Comparison of ENCODE assay signal across 10 cellular contexts in genomic region chr13:40992678-40993077, GRCh38. TPM values are rescaled to one million over a fixed set of nuclear protein-coding genes. Genes with fewer than 3 reads are reported as not detected.
DNase-seq lines count a peak whose midpoint lies in the region; FAIRE-seq and TF ChIP-seq lines count a peak whose summit lies in the region.
"Had no signal": no experiment of that assay in that cellular context is flagged by ENCODE, and none has a peak within 500 bp of the region (broad histone marks: within the 10 kb centered on the region; RNA-seq: fewer than 3 reads in every experiment).

No MANE protein-coding gene starts in this region.

- H4K91ac ChIP-seq in neuronal stem cell (ENCODE audit: low read depth, low read length, poor library complexity) = no peak overlapping the region

- H3K4me1 ChIP-seq in DOHH2 (ENCODE audit: control insufficient read depth, low read length) (peaks cover 99% of the 10 kb centered on the region), neuronal stem cell (ENCODE audit: control insufficient read depth in 2 of 2, insufficient read depth in 1 of 2, low read depth in 1 of 2, low read length in 2 of 2) (peaks cover 0 to 2% of the 10 kb centered on the region in 2 donors)

- peaks cover 74% of the 10 kb centered on the region for H3F3A ChIP-seq in DOHH2 (ENCODE audit: control insufficient read depth, insufficient read depth)

- no peak overlapping the region for H2BK120ac ChIP-seq in neuronal stem cell (ENCODE audit: low read depth, low read length)

- no peak overlapping the region for H3K9ac ChIP-seq in neuronal stem cell (ENCODE audit: low read depth, low read length, poor library complexity)

- no peak overlapping the region for H3K18ac ChIP-seq in neuronal stem cell (ENCODE audit: low read length)

- peaks cover 100% of the 10 kb centered on the region for H3K79me2 ChIP-seq in DOHH2 (ENCODE audit: control insufficient read depth, low read length)

- no peak overlapping the region for H3K14ac ChIP-seq in neuronal stem cell (ENCODE audit: low read length)

- peaks cover 7% of the 10 kb centered on the region; the same call in 1 of the 2 replicates for H4K20me1 ChIP-seq in DOHH2 (ENCODE audit: control insufficient read depth, insufficient read depth, low read depth, low read length)

- H3K23ac ChIP-seq in neuronal stem cell (ENCODE audit: low read depth, low read length, poor library complexity) = no peak overlapping the region

- H4K8ac ChIP-seq in neuronal stem cell (ENCODE audit: low read depth, low read length) = no peak overlapping the region

- H3K9me2 ChIP-seq in DOHH2 (replicated peaks; ENCODE audit: control insufficient read depth, low read length) = no peaks in the 10 kb centered on the region

- DNase-seq in bronchial epithelial cell (ENCODE audit: low read depth) (peak; percentile 28), neuronal stem cell (ENCODE audit: low spot score) (no peak), NCI-H1417 treated with DMSO at 0.1 percent for 48 hours (lab: John Stamatoyannopoulos, UW) (no peak), ACHN (no peak), DMS153 treated with DMSO at 0.1 percent for 48 hours (lab: John Stamatoyannopoulos, UW; ENCODE audit: unreplicated experiment) (no peak), NCI-H1436 (lab: John Stamatoyannopoulos, UW) (no peak)
- DNase-seq: heart right ventricle, Kasumi-1 had no signal

- WGBS in neuronal stem cell (ENCODE audit: extremely low coverage in 2 of 2, insufficient read length in 2 of 2, insufficient replicate concordance in 1 of 2), 2 donors = no CpG with 5 or more reads among the region's 1 CpG

- H2BK15ac ChIP-seq in neuronal stem cell (ENCODE audit: low read length) = no peak overlapping the region

- H2AFZ ChIP-seq in neuronal stem cell (ENCODE audit: low read length) = no peak overlapping the region

- no peak overlapping the region for H2AK5ac ChIP-seq in neuronal stem cell (ENCODE audit: low read depth, low read length)

- no peak overlapping the region for H2BK5ac ChIP-seq in neuronal stem cell (ENCODE audit: low read length)

- H3K9me3 ChIP-seq in DOHH2 (ENCODE audit: control insufficient read depth, insufficient read depth, low read length) (no peaks in the 10 kb centered on the region), neuronal stem cell (replicated peaks in 1 of 2; ENCODE audit: control insufficient read depth in 2 of 2, insufficient read depth in 1 of 2, low read depth in 1 of 2, low read length in 2 of 2) (peaks cover 0 to 5% of the 10 kb centered on the region in 2 donors)
- H3K9me3 ChIP-seq: heart right ventricle had no signal

- H3K4me3 ChIP-seq in DOHH2 (ENCODE audit: low read length) = peak overlapping the region; percentile 59
- H3K4me3 ChIP-seq in bronchial epithelial cell (ENCODE audit: low read depth, low read length) = no peak overlapping the region
- H3K4me3 ChIP-seq in neuronal stem cell (ENCODE audit: low read length in 2 of 2) = no peak overlapping the region
- H3K4me3 ChIP-seq: heart right ventricle had no signal

- no peak for FAIRE-seq in bronchial epithelial cell (lab: Jason Lieb, UNC)

- no peaks in the 10 kb centered on the region for H3K27me3 ChIP-seq in DOHH2 (ENCODE audit: control insufficient read depth, low read length)
- H3K27me3 ChIP-seq in bronchial epithelial cell (ENCODE audit: control insufficient read depth, insufficient read depth, low read length) = no peaks in the 10 kb centered on the region
- no peaks in the 10 kb centered on the region for H3K27me3 ChIP-seq in neuronal stem cell (ENCODE audit: control insufficient read depth in 3 of 3, insufficient read depth in 3 of 3, low read depth in 1 of 3, low read length in 3 of 3)
- H3K27me3 ChIP-seq: heart right ventricle had no signal

- peaks cover 96% of the 10 kb centered on the region for H3K36me3 ChIP-seq in DOHH2 (ENCODE audit: control insufficient read depth, low read length)
- no peaks in the 10 kb centered on the region for H3K36me3 ChIP-seq in bronchial epithelial cell (ENCODE audit: control insufficient read depth, insufficient read depth, low read length)
- no peaks in the 10 kb centered on the region for H3K36me3 ChIP-seq in neuronal stem cell (replicated peaks in 1 of 2; ENCODE audit: control insufficient read depth in 2 of 2, insufficient read depth in 2 of 2, low read length in 2 of 2)

- TF ChIP-seq CTCF in DOHH2 (IDR thresholded peaks at IDR 0.05; ENCODE audit: low read depth, low read length, poor library complexity, severe bottlenecking) = peak; percentile 32
- peak; percentile 35; the same call in 1 of the 2 replicates for TF ChIP-seq CTCF in LNCAP (IDR thresholded peaks at IDR 0.05)
- peak; percentile 2 for TF ChIP-seq CTCF in bronchial epithelial cell (IDR thresholded peaks at IDR 0.05; ENCODE audit: insufficient read depth, low read length, severe bottlenecking)

- H3K4ac ChIP-seq in neuronal stem cell (ENCODE audit: low read length) = no peak overlapping the region

- no peak overlapping the region for H2BK12ac ChIP-seq in neuronal stem cell (ENCODE audit: low read length)

- peak overlapping the region; percentile 84 for H3K27ac ChIP-seq in DOHH2 (ENCODE audit: low read depth, low read length)
- peak overlapping the region; percentile 25 for H3K27ac ChIP-seq in neuronal stem cell (replicated peaks; ENCODE audit: low read length)

- H3K4me2 ChIP-seq in DOHH2 (ENCODE audit: low read length) (peak overlapping the region; percentile 76), neuronal stem cell (ENCODE audit: insufficient read depth, low read length, poor library complexity, severe bottlenecking) (no peak overlapping the region)

- in situ Hi-C loops in ACHN (cut with HindIII; ENCODE audit: low pct_ligation_motif_present, low pct_unique_long_range_greater_than_20kb, low sequenced_read_pairs) = no loop called here

- no peaks in the 10 kb centered on the region for H3K79me1 ChIP-seq in neuronal stem cell (ENCODE audit: low read depth, low read length)

RNA-seq across cellular contexts. Expression of gene ELF1, which starts 26.4 kb away (rescaled TPM):
- 57.7 and 71.3 TPM in 2 replicates for total RNA-seq in bronchial epithelial cell
- polyA plus RNA-seq in neuronal stem cell (2013, experiment 1 of 2) = 11.2 TPM
- polyA plus RNA-seq in neuronal stem cell (2013, experiment 2 of 2) = 10.3 TPM
